19 cellular contexts compared by ENCODE assay signal in genomic region chr2:133506962-133507361, GRCh38.
"Had no signal": no experiment of that assay in that cellular context is flagged by ENCODE, and none has a peak within 500 bp of the region (broad histone marks: within the 10 kb centered on the region; RNA-seq: fewer than 3 reads in every experiment).

No MANE protein-coding gene starts in this region.

- DNase-seq: activated CD4-positive, alpha-beta T cell treated with anti-CD3 and anti-CD28 coated beads, Interleukin-2, amount 50 U/mL, for 4 hours; activated CD8-positive, alpha-beta memory T cell treated with anti-CD3 and anti-CD28 coated beads, Interleukin-2, amount 10 ng/mL, durations not matched to agents 7 days and 5 days; activated effector memory CD4-positive, alpha-beta T cell treated with Interleukin-2 at 50 U/mL for 16 hours; activated T-cell treated with anti-CD3 and anti-CD28 coated beads, Interleukin-2, amount 50 U/mL, for 24 hours; amniotic stem cell; body of pancreas; cerebellar nuclear complex; esophagus squamous epithelium; foreskin fibroblast; glutamatergic neuron; naive B cell; small intestine; transverse colon had no signal

- H3K27me3 Mint-ChIP-seq: activated CD8-positive, alpha-beta memory T cell treated with anti-CD3 and anti-CD28 coated beads, Interleukin-2, amount 10 ng/mL, durations not matched to agents 7 days and 5 days; activated T-cell treated with anti-CD3 and anti-CD28 coated beads, Interleukin-2, amount 50 U/mL, for 24 hours had no signal

- H3K4me1 Mint-ChIP-seq: activated CD8-positive, alpha-beta memory T cell treated with anti-CD3 and anti-CD28 coated beads, Interleukin-2, amount 10 ng/mL, durations not matched to agents 7 days and 5 days; naive B cell; stimulated activated effector memory CD8-positive, alpha-beta T cell treated with anti-CD3 and anti-CD28 coated beads, Interleukin-12 subunit alpha, Interleukin-12 subunit beta, amount 100 ng/mL, for 72 hours had no signal

- H3K9me3 ChIP-seq: body of pancreas, esophagus squamous epithelium, neutrophil, transverse colon had no signal

- H3K4me3 Mint-ChIP-seq: activated CD8-positive, alpha-beta memory T cell treated with anti-CD3 and anti-CD28 coated beads, Interleukin-2, amount 10 ng/mL, durations not matched to agents 7 days and 5 days; activated T-cell treated with anti-CD3 and anti-CD28 coated beads, Interleukin-2, amount 50 U/mL, for 24 hours; naive B cell; stimulated activated effector memory CD8-positive, alpha-beta T cell treated with anti-CD3 and anti-CD28 coated beads, Interleukin-12 subunit alpha, Interleukin-12 subunit beta, amount 100 ng/mL, for 72 hours; T-helper 2 cell treated with Interferon-gamma antibody and Interleukin-4, amounts not matched to agents 5 μg/mL and 100 μg/mL, for 36 hours had no signal

- ATAC-seq: activated CD4-positive, CD25-positive, alpha-beta regulatory T cell treated with anti-CD3 and anti-CD28 coated beads, Interleukin-2, amount 50 U/mL, for 24 hours; activated CD8-positive, alpha-beta memory T cell treated with anti-CD3 and anti-CD28 coated beads, Interleukin-2, amount 10 ng/mL, durations not matched to agents 7 days and 5 days; activated naive CD4-positive, alpha-beta T cell treated with anti-CD3 and anti-CD28 coated beads, Interleukin-2, amount 50 U/mL, for 72 hours; body of pancreas; stimulated activated effector memory CD8-positive, alpha-beta T cell treated with anti-CD3 and anti-CD28 coated beads, Interleukin-12 subunit alpha, Interleukin-12 subunit beta, amount 100 ng/mL, for 72 hours had no signal

- H3K27ac Mint-ChIP-seq: activated CD8-positive, alpha-beta memory T cell treated with anti-CD3 and anti-CD28 coated beads, Interleukin-2, amount 10 ng/mL, durations not matched to agents 7 days and 5 days; activated naive CD4-positive, alpha-beta T cell treated with anti-CD3 and anti-CD28 coated beads, Interleukin-2, amount 50 U/mL, for 72 hours; activated T-cell treated with anti-CD3 and anti-CD28 coated beads, Interleukin-2, amount 50 U/mL, for 24 hours; stimulated activated effector memory CD8-positive, alpha-beta T cell treated with anti-CD3 and anti-CD28 coated beads, Interleukin-12 subunit alpha, Interleukin-12 subunit beta, amount 100 ng/mL, for 72 hours; T-helper 2 cell treated with Interferon-gamma antibody and Interleukin-4, amounts not matched to agents 5 μg/mL and 100 μg/mL, for 36 hours had no signal

- H3K27me3 ChIP-seq: body of pancreas, esophagus squamous epithelium, neutrophil, transverse colon had no signal

- H3K9me3 Mint-ChIP-seq: activated T-cell treated with anti-CD3 and anti-CD28 coated beads, Interleukin-2, amount 50 U/mL, for 24 hours; stimulated activated effector memory CD8-positive, alpha-beta T cell treated with anti-CD3 and anti-CD28 coated beads, Interleukin-12 subunit alpha, Interleukin-12 subunit beta, amount 100 ng/mL, for 72 hours; T-helper 2 cell treated with Interferon-gamma antibody and Interleukin-4, amounts not matched to agents 5 μg/mL and 100 μg/mL, for 36 hours had no signal

- H3K36me3 Mint-ChIP-seq: activated CD8-positive, alpha-beta memory T cell treated with anti-CD3 and anti-CD28 coated beads, Interleukin-2, amount 10 ng/mL, durations not matched to agents 7 days and 5 days; naive B cell; stimulated activated effector memory CD8-positive, alpha-beta T cell treated with anti-CD3 and anti-CD28 coated beads, Interleukin-12 subunit alpha, Interleukin-12 subunit beta, amount 100 ng/mL, for 72 hours had no signal

- H3K27ac ChIP-seq: body of pancreas, esophagus squamous epithelium, neutrophil, transverse colon had no signal

- H3K4me3 ChIP-seq: body of pancreas, esophagus squamous epithelium, lung, transverse colon had no signal

- H3K36me3 ChIP-seq: esophagus squamous epithelium, neutrophil, transverse colon had no signal
